Comparison of ENCODE assay signal across 19 cellular contexts in genomic region chr16:84728853-84729424, GRCh38. TPM values are rescaled to one million over a fixed set of nuclear protein-coding genes. Genes with fewer than 3 reads are reported as not detected.
DNase-seq lines count a peak whose midpoint lies in the region; ATAC-seq, FAIRE-seq and TF ChIP-seq lines count a peak whose summit lies in the region.
"Had no signal": no experiment of that assay in that cellular context is flagged by ENCODE, and none has a peak within 500 bp of the region (broad histone marks: within the 10 kb centered on the region; RNA-seq: fewer than 3 reads in every experiment).

No MANE protein-coding gene starts in this region.

- CTCF ChIA-PET in IMR-90 (lab: Yijun Ruan, JAX): interaction anchor here (0.6 kb wide), 1 partner anchor 170 kb away, joined by 3 read pairs; no protein-coding TSS in a partner anchor

- H3K56ac ChIP-seq in IMR-90 (ENCODE audit: extremely low read depth, insufficient read depth, low read length): no peak overlapping the region

- H4K8ac ChIP-seq in IMR-90 (ENCODE audit: low read depth in 2 of 2, low read length in 2 of 2): peak overlapping the region in 1 of 2 experiments; percentile 18; a peak in 2 of 4 replicates

- H2BK5ac ChIP-seq in IMR-90 (ENCODE audit: low read depth, low read length, poor library complexity, severe bottlenecking): peak overlapping the region; percentile 98

- no peak for TF ChIP-seq RAD21 in IMR-90 (IDR thresholded peaks at IDR 0.05; ENCODE audit: low read length)

- intact Hi-C loops in IMR-90 (cut with micrococcal nuclease): no loop called here

- H3K4me2 ChIP-seq in IMR-90 (ENCODE audit: low read depth, low read length) (no peak overlapping the region), astrocyte (ENCODE audit: low read length) (peak overlapping the region; percentile 67)

- 0 out of 2 replicates have a peak overlapping the region, but pooled peaks have one; percentile 55 for H3K4ac ChIP-seq in IMR-90 (ENCODE audit: low read depth, low read length)

- H3K18ac ChIP-seq in IMR-90 (ENCODE audit: low read depth, low read length): no peak overlapping the region

- H3K79me1 ChIP-seq in IMR-90 (ENCODE audit: low read depth in 1 of 2, low read length in 2 of 2): peaks cover 6 to 56% of the 10 kb centered on the region in 2 experiments; a peak in 3 of 4 replicates

- H3K36me3 Mint-ChIP-seq in astrocyte (ENCODE audit: low read depth, unreplicated experiment): peaks cover 1% of the 10 kb centered on the region
- H3K36me3 Mint-ChIP-seq in natural killer cell treated with Interleukin-12 subunit alpha and Interleukin-12 subunit beta and Interleukin-15 and Interleukin-18, amount 100 ng/mL, for 72 hours: no peaks in the 10 kb centered on the region

- no peak overlapping the region for H4K91ac ChIP-seq in IMR-90 (ENCODE audit: insufficient read depth, low read depth, low read length)

- H2AFZ ChIP-seq in ACC112 (ENCODE audit: low read length, unreplicated experiment) (no peak overlapping the region), IMR-90 (replicated peaks; ENCODE audit: low read length, poor library complexity) (no peak overlapping the region), astrocyte (ENCODE audit: low read depth, low read length) (no peak overlapping the region)

- no peak overlapping the region for H4K5ac ChIP-seq in IMR-90 (ENCODE audit: low read depth, low read length)

- peak overlapping the region; percentile 81; the same call in 1 of the 2 replicates for H2AK5ac ChIP-seq in IMR-90 (ENCODE audit: low read depth, low read length)

- H3K9me3 ChIP-seq in IMR-90 (ENCODE audit: control insufficient read depth, insufficient read depth, low read length): no peaks in the 10 kb centered on the region
- H3K9me3 ChIP-seq in astrocyte (ENCODE audit: insufficient read depth, low read depth, low read length): no peaks in the 10 kb centered on the region
- H3K9me3 ChIP-seq: HAP-1, Peyer's patch had no signal

- ATAC-seq in IMR-90 (ENCODE audit: low read depth) (no peak), GM18858 (IDR thresholded peaks at IDR 0.05; ENCODE audit: unreplicated experiment) (no peak), GM21447 (IDR thresholded peaks at IDR 0.05; ENCODE audit: unreplicated experiment) (no peak), GM21528 (IDR thresholded peaks at IDR 0.05; ENCODE audit: low FRiP score, unreplicated experiment) (no peak)
- ATAC-seq in natural killer cell treated with Interleukin-12 subunit alpha and Interleukin-12 subunit beta and Interleukin-15 and Interleukin-18, amount 100 ng/mL, for 72 hours: no peak
- ATAC-seq: left colon had no signal

- H3K4me1 ChIP-seq in ACC112 (ENCODE audit: control insufficient read depth, insufficient read depth, low read length, unreplicated experiment) (peaks cover 61% of the 10 kb centered on the region), IMR-90 (ENCODE audit: control insufficient read depth, insufficient read depth, low read length) (peaks cover 21% of the 10 kb centered on the region), astrocyte (ENCODE audit: insufficient read depth, low read length) (peaks cover 32% of the 10 kb centered on the region)

- H3K9me3 Mint-ChIP-seq in astrocyte (ENCODE audit: unreplicated experiment): no peaks in the 10 kb centered on the region
- H3K9me3 Mint-ChIP-seq in natural killer cell treated with Interleukin-12 subunit alpha and Interleukin-12 subunit beta and Interleukin-15 and Interleukin-18, amount 100 ng/mL, for 72 hours: no peaks in the 10 kb centered on the region
- H3K9me3 Mint-ChIP-seq: stimulated activated naive CD8-positive, alpha-beta T cell treated with anti-CD3 and anti-CD28 coated beads, Interleukin-15, Interleukin-2, amounts not matched to agents 100 ng/mL and 50 ng/mL, for 24 hours had no signal

- H3K79me2 ChIP-seq in ACC112 (ENCODE audit: control insufficient read depth, insufficient read depth, low read length, unreplicated experiment): peaks cover 88% of the 10 kb centered on the region
- peaks cover 90% of the 10 kb centered on the region for H3K79me2 ChIP-seq in astrocyte (ENCODE audit: insufficient read depth, low read length)

- TF ChIP-seq CTCF in IMR-90 (conservative IDR thresholded peaks at IDR 0.05; ENCODE audit: low read depth, low read length) (no peak), astrocyte (IDR thresholded peaks at IDR 0.05; ENCODE audit: insufficient read depth, low read depth, low read length) (no peak)

- H3K14ac ChIP-seq in IMR-90 (replicated peaks; ENCODE audit: low read depth, low read length): no peak overlapping the region

- in situ Hi-C loops in IMR-90 (cut with MboI; ENCODE audit: low sequenced_read_pairs): loop anchor here (5.0 kb wide), 3 partner anchors 52 to 217 kb away; no protein-coding TSS in a partner anchor

- H4K20me1 ChIP-seq in IMR-90 (ENCODE audit: insufficient read depth, low read length) (peaks cover 23% of the 10 kb centered on the region), astrocyte (ENCODE audit: insufficient read depth, low read length) (peaks cover 36% of the 10 kb centered on the region)

- peak overlapping the region; percentile 98 for H3K27ac ChIP-seq in ACC112 (ENCODE audit: low read depth, low read length)
- H3K27ac ChIP-seq in IMR-90 (ENCODE audit: insufficient read depth, low read length): peak overlapping the region; percentile 83; the same call in 1 of the 2 replicates
- H3K27ac ChIP-seq in astrocyte (ENCODE audit: low read depth, low read length): no peak overlapping the region

- H3K23ac ChIP-seq in IMR-90 (ENCODE audit: low read depth, low read length): peak overlapping the region; percentile 49; the same call in 1 of the 2 replicates

- dilution Hi-C loops in IMR-90 (cut with HindIII; ENCODE audit: low sequenced_read_pairs, unreplicated experiment): no loop called here

- no peaks in the 10 kb centered on the region for H3K27me3 ChIP-seq in ACC112 (ENCODE audit: insufficient read depth, low read length)
- no peaks in the 10 kb centered on the region for H3K27me3 ChIP-seq in IMR-90 (ENCODE audit: control insufficient read depth, insufficient read depth, low read length)
- H3K27me3 ChIP-seq in astrocyte (ENCODE audit: insufficient read depth, low read length): no peaks in the 10 kb centered on the region
- H3K27me3 ChIP-seq: Peyer's patch had no signal

- H3K9ac ChIP-seq in IMR-90 (ENCODE audit: low read depth, low read length) (no peak overlapping the region), astrocyte (ENCODE audit: low read length) (no peak overlapping the region)

- H3K27ac Mint-ChIP-seq in astrocyte (ENCODE audit: unreplicated experiment): peak overlapping the region; percentile 98
- peak overlapping the region in 1 of 2 donors; percentile 74 for H3K27ac Mint-ChIP-seq in natural killer cell treated with Interleukin-12 subunit alpha and Interleukin-12 subunit beta and Interleukin-15 and Interleukin-18, amount 100 ng/mL, for 72 hours

- H2BK120ac ChIP-seq in IMR-90 (ENCODE audit: low read depth, low read length): peak overlapping the region; percentile 94

- POLR2A ChIA-PET in IMR-90 (lab: Charles Lee; ENCODE audit: unreplicated experiment): interaction anchor here (0.6 kb wide), 1 partner anchor 622 kb away, joined by 3 read pairs; no protein-coding TSS in a partner anchor

- no peaks in the 10 kb centered on the region for H3K27me3 Mint-ChIP-seq in astrocyte (ENCODE audit: low read depth, unreplicated experiment)
- H3K27me3 Mint-ChIP-seq in natural killer cell treated with Interleukin-12 subunit alpha and Interleukin-12 subunit beta and Interleukin-15 and Interleukin-18, amount 100 ng/mL, for 72 hours: no peaks in the 10 kb centered on the region
- H3K27me3 Mint-ChIP-seq: stimulated activated naive CD8-positive, alpha-beta T cell treated with anti-CD3 and anti-CD28 coated beads, Interleukin-15, Interleukin-2, amounts not matched to agents 100 ng/mL and 50 ng/mL, for 24 hours had no signal

- no peak overlapping the region for H3K4me3 Mint-ChIP-seq in astrocyte (ENCODE audit: unreplicated experiment)
- H3K4me3 Mint-ChIP-seq in natural killer cell treated with Interleukin-12 subunit alpha and Interleukin-12 subunit beta and Interleukin-15 and Interleukin-18, amount 100 ng/mL, for 72 hours: peak overlapping the region; percentile 59

- FAIRE-seq in astrocyte (lab: Jason Lieb, UNC): no peak
- FAIRE-seq: HTR-8/SVneo had no signal

- TF ChIP-seq POLR2A in IMR-90 (IDR thresholded peaks at IDR 0.05; ENCODE audit: low read depth, low read length): no peak

- DNase-seq in IMR-90 (no peak), astrocyte (ENCODE audit: low read depth) (no peak), NCI-H2227 treated with DMSO at 0.1 percent for 48 hours (lab: John Stamatoyannopoulos, UW) (no peak)
- DNase-seq in natural killer cell treated with Interleukin-12 subunit alpha and Interleukin-12 subunit beta and Interleukin-15 and Interleukin-18, amount 100 ng/mL, for 72 hours (ENCODE audit: low spot score): no peak
- DNase-seq: activated CD4-positive, CD25-positive, alpha-beta regulatory T cell; activated effector memory CD4-positive, alpha-beta T cell treated with Interleukin-2 at 50 U/mL for 16 hours; amniotic stem cell; foreskin fibroblast; left colon; NCI-H2029; NCI-H510A treated with DMSO at 0.1 percent for 48 hours; Peyer's patch had no signal

- no peak overlapping the region; the same call in 1 of the 2 replicates for H2BK20ac ChIP-seq in IMR-90 (ENCODE audit: low read depth, low read length)

- H3K4me3 ChIP-seq in ACC112 (ENCODE audit: low read depth, low read length) (peak overlapping the region; percentile 73), IMR-90 (ENCODE audit: insufficient read depth, low read depth, low read length) (no peak overlapping the region), astrocyte (ENCODE audit: insufficient read depth, low read depth, low read length) (peak overlapping the region; percentile 5)
- H3K4me3 ChIP-seq: HAP-1, Peyer's patch had no signal

- no TSS peak for BruUV-seq in IMR-90 (replicated peaks; lab: Mats Ljungman, UMichigan)

- WGBS in IMR-90 (ENCODE audit: extremely low coverage in 2 of 2, insufficient read length in 1 of 2), 2 experiments: no CpG with 5 or more reads among the region's 10 CpGs

- no peak overlapping the region for H2AK9ac ChIP-seq in IMR-90 (replicated peaks; ENCODE audit: low read depth, low read length, poor library complexity)

- H3K9me1 ChIP-seq in IMR-90 (ENCODE audit: insufficient read depth, low read length): peaks cover 8% of the 10 kb centered on the region

- peaks cover 50% of the 10 kb centered on the region for H3K4me1 Mint-ChIP-seq in astrocyte (ENCODE audit: low read depth, unreplicated experiment)
- peaks cover 49 to 57% of the 10 kb centered on the region in 2 donors for H3K4me1 Mint-ChIP-seq in natural killer cell treated with Interleukin-12 subunit alpha and Interleukin-12 subunit beta and Interleukin-15 and Interleukin-18, amount 100 ng/mL, for 72 hours (ENCODE audit: low read depth in 2 of 2)

- H3K36me3 ChIP-seq in ACC112 (ENCODE audit: insufficient read depth, low read length): peaks cover 11% of the 10 kb centered on the region
- no peaks in the 10 kb centered on the region; the same call in 1 of the 2 replicates for H3K36me3 ChIP-seq in IMR-90 (ENCODE audit: control insufficient read depth, insufficient read depth, low read length)
- no peaks in the 10 kb centered on the region for H3K36me3 ChIP-seq in astrocyte (ENCODE audit: insufficient read depth, low read length)
- H3K36me3 ChIP-seq: Peyer's patch had no signal

- H2BK15ac ChIP-seq in IMR-90 (ENCODE audit: low read depth, low read length): 0 out of 3 replicates have a peak overlapping the region, but pooled peaks have one; percentile 84

RNA-seq across cellular contexts. Expression of gene USP10, which starts 29.1 kb away (rescaled TPM):
- total RNA-seq in IMR-90 (2012; rRNA removed): 54.3 and 61.9 TPM in 2 replicates
- 79.0 and 85.5 TPM in 2 replicates for polyA plus RNA-seq in IMR-90 (2012; rRNA removed)
- polyA plus RNA-seq in IMR-90 (2012; cell fraction: cytosol; rRNA removed): 33.5 and 44.0 TPM in 2 replicates
- polyA plus RNA-seq in IMR-90 (2012; cell fraction: nucleus; rRNA removed; ENCODE audit: low replicate concordance): 67.7 and 84.6 TPM in 2 replicates
- 105 and 107 TPM in 2 replicates for total RNA-seq in astrocyte
- total RNA-seq in natural killer cell treated with Interleukin-12 subunit alpha and Interleukin-12 subunit beta and Interleukin-15 and Interleukin-18, amount 100 ng/mL, for 72 hours: 100 to 1,000 TPM; 111 to 156 TPM
